Comparison of ENCODE assay signal across 15 cellular contexts in genomic region chr9:94909250-94909894, GRCh38.
A peak's percentile ranks its signal among the peaks of the same experiment; 100 is the strongest.
DNase-seq lines count a peak whose midpoint lies in the region; ATAC-seq lines count a peak whose summit lies in the region.
"Had no signal": no experiment of that assay in that cellular context is flagged by ENCODE, and none has a peak within 500 bp of the region (broad histone marks: within the 10 kb centered on the region; RNA-seq: fewer than 3 reads in every experiment).

No MANE protein-coding gene starts in this region.

- no peaks in the 10 kb centered on the region for H3K27me3 ChIP-seq in mucosa of stomach (ENCODE audit: control insufficient read depth, insufficient read depth, low read length)

- peak overlapping the region; percentile 26 for H3K9ac ChIP-seq in mucosa of stomach (ENCODE audit: low read length)

- no peak for ATAC-seq in GM21786 (IDR thresholded peaks at IDR 0.05; ENCODE audit: unreplicated experiment)
- ATAC-seq: effector memory CD8-positive, alpha-beta T cell had no signal

- H3K4me1 ChIP-seq in mucosa of stomach (ENCODE audit: control insufficient read depth, insufficient read depth, low read length) = peaks cover 59% of the 10 kb centered on the region

- H3K4me3 ChIP-seq in mucosa of stomach (ENCODE audit: low read length) = no peak overlapping the region

- H3K9me3 ChIP-seq in mucosa of stomach (ENCODE audit: control insufficient read depth, low read length) = no peaks in the 10 kb centered on the region

- DNase-seq in stimulated activated CD4-positive, alpha-beta T cell treated with anti-CD3 and anti-CD28 coated beads, Interleukin-15, amount 100 ng/mL, for 24 hours = peak; percentile 51
- DNase-seq in stimulated activated CD4-positive, alpha-beta T cell treated with anti-CD3 and anti-CD28 coated beads, Interleukin-4, amount 100 ng/mL, for 1 hour = no peak
- DNase-seq in amniotic epithelial cell (ENCODE audit: low read depth) (peak; percentile 59), NCI-H748 (lab: John Stamatoyannopoulos, UW; ENCODE audit: unreplicated experiment) (no peak), NCI-H128 (lab: John Stamatoyannopoulos, UW; ENCODE audit: unreplicated experiment) (no peak), iPS-NIHi11 (ENCODE audit: low spot score) (no peak)
- DNase-seq: activated CD4-positive, CD25-positive, alpha-beta regulatory T cell; anterior cingulate cortex; CD4-positive, alpha-beta T cell; effector memory CD8-positive, alpha-beta T cell; hypothalamus; MV-4-11; NCI-H446 treated with DMSO at 0.1 percent for 48 hours had no signal

- no peaks in the 10 kb centered on the region for H3K36me3 ChIP-seq in mucosa of stomach (ENCODE audit: control insufficient read depth, insufficient read depth, low read length)

Comparison
In these comparisons a context has a peak if more than half of its experiments do, and no peak if none do; other contexts are left out.
1. DNase-seq: peak in stimulated activated CD4-positive, alpha-beta T cell treated with anti-CD3 and anti-CD28 coated beads, Interleukin-15, amount 100 ng/mL, for 24 hours (single experiment) and amniotic epithelial cell (single experiment); none in stimulated activated CD4-positive, alpha-beta T cell treated with anti-CD3 and anti-CD28 coated beads, Interleukin-4, amount 100 ng/mL, for 1 hour (single experiment), NCI-H748 (single experiment), NCI-H128 (single experiment) and iPS-NIHi11 (single experiment).